8 cellular contexts compared by ENCODE assay signal in the genomic region with DNA sequence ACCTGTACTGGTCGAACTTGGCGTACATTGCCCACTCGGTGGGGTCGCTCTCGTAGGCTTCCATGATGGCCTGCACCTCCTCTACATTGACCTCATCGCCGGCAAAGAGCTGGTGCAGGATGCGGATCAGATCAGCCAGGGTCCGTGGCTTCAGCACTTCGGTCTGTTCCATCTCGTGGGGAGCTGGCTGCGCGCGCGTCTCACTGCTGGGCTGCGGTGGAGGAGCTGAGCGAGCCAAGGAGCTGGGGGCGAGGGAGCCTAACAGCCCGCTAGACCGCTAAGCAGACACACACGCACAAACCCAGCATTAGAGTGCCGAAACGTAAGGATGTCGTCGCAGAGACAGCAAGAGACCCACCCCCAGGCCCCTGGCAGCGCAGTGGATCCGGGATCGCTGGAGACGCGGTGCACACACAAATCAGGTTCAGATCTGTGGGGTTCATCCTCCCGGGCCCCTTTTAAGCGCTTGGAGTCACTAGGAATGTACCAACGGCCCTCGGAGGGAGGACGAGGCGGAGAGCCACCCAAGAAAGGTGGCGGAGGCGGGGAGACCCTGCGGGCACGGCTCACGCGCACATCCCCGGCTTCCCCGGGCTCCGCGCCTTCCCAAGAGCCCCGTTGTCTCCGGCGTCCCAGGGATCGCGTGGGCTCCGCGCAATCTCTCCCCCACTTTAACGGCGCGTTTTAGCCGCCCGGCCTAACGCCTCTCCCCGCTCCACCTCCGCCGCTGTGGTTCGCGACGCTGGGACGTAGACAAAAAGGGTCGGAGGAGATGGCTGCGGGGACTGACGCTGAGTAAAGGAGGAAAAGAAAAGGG. TPM values are rescaled to one million over a fixed set of nuclear protein-coding genes. Genes with fewer than 3 reads are reported as not detected.
DNase-seq lines count a peak whose midpoint lies in the region; ATAC-seq, FAIRE-seq and TF ChIP-seq lines count a peak whose summit lies in the region.

A gene (minus strand): TSS at position 434 of the 817 bp plus-strand sequence. CDS start 262 bp downstream, at position 172.

- H3K27me3 ChIP-seq in skeletal muscle tissue (ENCODE audit: control insufficient read depth in 3 of 3, insufficient read depth in 3 of 3, low read length in 3 of 3), result peaks cover 25 to 40% (median 31%) of the 10 kb centered on the region in 3 donors

- H3K4me3 ChIP-seq in coronary artery, result peak within 1 kb of the TSS; percentile 85
- H3K4me3 ChIP-seq in kidney (ENCODE audit: low read length in 2 of 2), result peak within 1 kb of the TSS; percentile 62 to 64
- H3K4me3 ChIP-seq in skeletal muscle tissue (ENCODE audit: low read length in 3 of 3), result peak within 1 kb of the TSS; percentile 75 to 78 (median 77)

- no peak within 1 kb of the TSS for H3K9ac ChIP-seq in kidney (ENCODE audit: low read length in 2 of 2)
- peak within 1 kb of the TSS; percentile 52 to 68 (median 63) for H3K9ac ChIP-seq in skeletal muscle tissue (ENCODE audit: low read depth in 1 of 3, low read length in 3 of 3)

- no peaks in the 10 kb centered on the region for H3K9me3 ChIP-seq in kidney (ENCODE audit: control insufficient read depth in 1 of 2, low read length in 2 of 2)
- no peaks in the 10 kb centered on the region for H3K9me3 ChIP-seq in skeletal muscle tissue (ENCODE audit: control insufficient read depth in 3 of 3, low read length in 3 of 3)

- peak; percentile 24 to 48 for ATAC-seq in activated CD4-positive, CD25-positive, alpha-beta regulatory T cell treated with anti-CD3 and anti-CD28 coated beads, Interleukin-2, amount 50 U/mL, for 24 hours
- ATAC-seq in GM18498 (IDR thresholded peaks at IDR 0.05; ENCODE audit: unreplicated experiment), result no peak

- H3K27ac ChIP-seq in coronary artery (peak within 1 kb of the TSS; percentile 58 to 82), kidney (ENCODE audit: low read depth in 2 of 2, low read length in 2 of 2) (peak within 1 kb of the TSS in 1 of 2 donors; percentile 47), skeletal muscle tissue (ENCODE audit: low read depth, low read length) (no peak within 1 kb of the TSS)

- no peak for FAIRE-seq in kidney (lab: Jason Lieb, UNC)

- peaks cover 0 to 12% of the 10 kb centered on the region in 2 donors for H3K4me1 ChIP-seq in kidney (ENCODE audit: control insufficient read depth in 1 of 2, insufficient read depth in 1 of 2, low read depth in 1 of 2, low read length in 2 of 2)
- peaks cover 3 to 16% (median 12%) of the 10 kb centered on the region in 3 donors for H3K4me1 ChIP-seq in skeletal muscle tissue (ENCODE audit: control insufficient read depth in 3 of 3, insufficient read depth in 3 of 3, low read length in 3 of 3)

- H3K36me3 Mint-ChIP-seq in T-helper 1 cell treated with Interleukin-12 subunit alpha and Interleukin-12 subunit beta and Interleukin-4 antibody, amounts not matched to agents 30 μg/mL and 1 μg/mL, for 36 hours (ENCODE audit: low read depth), result no peaks in the 10 kb centered on the region

- no peaks in the 10 kb centered on the region for H3K9me3 Mint-ChIP-seq in T-helper 1 cell treated with Interleukin-12 subunit alpha and Interleukin-12 subunit beta and Interleukin-4 antibody, amounts not matched to agents 30 μg/mL and 1 μg/mL, for 36 hours

- peaks cover 25% of the 10 kb centered on the region for H3K4me1 Mint-ChIP-seq in T-helper 1 cell treated with Interleukin-12 subunit alpha and Interleukin-12 subunit beta and Interleukin-4 antibody, amounts not matched to agents 30 μg/mL and 1 μg/mL, for 36 hours (ENCODE audit: low read depth)

- no peak within 1 kb of the TSS for H3K27ac Mint-ChIP-seq in T-helper 1 cell treated with Interleukin-12 subunit alpha and Interleukin-12 subunit beta and Interleukin-4 antibody, amounts not matched to agents 30 μg/mL and 1 μg/mL, for 36 hours

- intact Hi-C loops in kidney (cut with DNase I), result no loop called here

- H3K36me3 ChIP-seq in kidney (ENCODE audit: control insufficient read depth in 1 of 2, insufficient read depth in 2 of 2, low read length in 2 of 2) (no peaks in the 10 kb centered on the region), skeletal muscle tissue (ENCODE audit: control insufficient read depth in 3 of 3, insufficient read depth in 3 of 3, low read length in 3 of 3) (no peaks in the 10 kb centered on the region)

- DNase-seq in activated CD4-positive, CD25-positive, alpha-beta regulatory T cell treated with anti-CD3 and anti-CD28 coated beads, Interleukin-2, amount 50 U/mL, for 72 hours, result no peak
- DNase-seq in coronary artery (ENCODE audit: low spot score) (no peak), kidney (peak; percentile 83), SHP77 treated with DMSO at 0.1 percent for 48 hours (lab: John Stamatoyannopoulos, UW) (no peak)

- H3K27me3 Mint-ChIP-seq in T-helper 1 cell treated with Interleukin-12 subunit alpha and Interleukin-12 subunit beta and Interleukin-4 antibody, amounts not matched to agents 30 μg/mL and 1 μg/mL, for 36 hours (ENCODE audit: low read depth), result peaks cover 86% of the 10 kb centered on the region

- TF ChIP-seq CTCF in coronary artery (IDR thresholded peaks at IDR 0.05), result no peak
- TF ChIP-seq CTCF in kidney (IDR thresholded peaks at IDR 0.05; ENCODE audit: borderline replicate concordance, extremely low read depth, insufficient read depth), result no peak

- peak within 1 kb of the TSS; percentile 77 for H3K4me3 Mint-ChIP-seq in T-helper 1 cell treated with Interleukin-12 subunit alpha and Interleukin-12 subunit beta and Interleukin-4 antibody, amounts not matched to agents 30 μg/mL and 1 μg/mL, for 36 hours

RNA-seq across cellular contexts. Expression of the gene that starts here (rescaled TPM):
- 3.0 TPM for total RNA-seq in kidney
- 1.7 TPM for polyA plus RNA-seq in kidney (ENCODE audit: insufficient read depth, low read depth, low replicate concordance)
- total RNA-seq in skeletal muscle tissue, result 24.0 TPM

Comparison
In these comparisons a context has a peak if more than half of its experiments do, and no peak if none do; other contexts are left out.
1. H3K9ac ChIP-seq: peak in skeletal muscle tissue (3 of 3); none in kidney (0 of 2).
2. Peak in every context shown above with its lines, with median percentiles within 50 percentile points of each other: H3K4me3 ChIP-seq.